In the genomic region with DNA sequence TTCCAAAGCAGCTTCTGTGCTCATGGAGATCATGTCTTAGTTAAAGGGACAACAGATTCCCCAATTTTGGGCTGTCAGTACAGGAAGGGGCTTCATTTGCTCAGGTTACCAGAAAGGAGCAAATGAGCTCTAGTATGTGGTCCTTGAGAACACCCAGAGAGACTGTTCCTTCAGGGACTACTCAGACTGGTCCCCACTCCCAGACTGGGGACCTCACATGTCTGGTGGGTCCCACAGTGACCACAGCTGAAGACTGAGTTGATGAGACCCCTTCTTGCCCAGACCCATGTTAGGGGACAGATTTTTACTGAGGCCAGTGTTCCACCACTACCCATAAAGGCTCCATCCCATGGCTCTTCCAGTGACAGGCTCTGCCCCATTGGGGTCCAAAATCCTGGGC, we compare ENCODE assay signal across 11 cellular contexts.
"Had no signal": no experiment of that assay in that cellular context is flagged by ENCODE, and none has a peak within 500 bp of the region (broad histone marks: within the 10 kb centered on the region; RNA-seq: fewer than 3 reads in every experiment).

No MANE protein-coding gene starts in this region.

- FAIRE-seq: H1, H54 had no signal

- ATAC-seq: GM23338, HCT116 had no signal

- H3K4me1 ChIP-seq: HAP-1 had no signal

- H3K4me2 ChIP-seq: GM23338 had no signal

- H3K36me3 ChIP-seq: HAP-1 had no signal

- H2AFZ ChIP-seq: GM23248, GM23338 had no signal

- DNase-seq: GM23248, GOT3, H7, H9, HCEC 1CT, HFFc6 had no signal

- H3K4me3 ChIP-seq: GM23248, GM23338, HAP-1 had no signal

- H3K9ac ChIP-seq: GM23248 had no signal

- H3K27ac ChIP-seq: GM23248 had no signal
